In genomic region chr12:132686831-132687210, GRCh38 we compare ENCODE assay signal across 8 cellular contexts. TPM values are rescaled to one million over a fixed set of nuclear protein-coding genes. Genes with fewer than 3 reads are reported as not detected.
DNase-seq lines count a peak whose midpoint lies in the region; ATAC-seq and TF ChIP-seq lines count a peak whose summit lies in the region.

No MANE protein-coding gene starts in this region.

- no peaks in the 10 kb centered on the region for H3K36me3 ChIP-seq in right atrium auricular region

- H3K9me3 Mint-ChIP-seq in activated B cell treated with CpG ODN at 0.5 μM for 24 hours = no peaks in the 10 kb centered on the region
- H3K9me3 Mint-ChIP-seq in stimulated activated memory B cell treated with anti-CD40 and anti-IgM and Interleukin-4, amounts not matched to agents 10 μg/mL and 1 μg/mL and 100 μg/mL, for 72 hours = no peaks in the 10 kb centered on the region

- H3K27me3 ChIP-seq in right atrium auricular region = no peaks in the 10 kb centered on the region

- H3K27me3 Mint-ChIP-seq in activated B cell treated with CpG ODN at 0.5 μM for 24 hours = no peaks in the 10 kb centered on the region
- H3K27me3 Mint-ChIP-seq in stimulated activated memory B cell treated with anti-CD40 and anti-IgM and Interleukin-4, amounts not matched to agents 10 μg/mL and 1 μg/mL and 100 μg/mL, for 72 hours = no peaks in the 10 kb centered on the region

- peak; percentile 33 for ATAC-seq in GM18519 (IDR thresholded peaks at IDR 0.05; ENCODE audit: low FRiP score, unreplicated experiment)
- ATAC-seq in HG03066 (IDR thresholded peaks at IDR 0.05; ENCODE audit: low read depth, unreplicated experiment) = peak; percentile 18
- ATAC-seq in activated B cell treated with CpG ODN at 0.5 μM for 24 hours (ENCODE audit: low read depth) = peak; percentile 47
- ATAC-seq in stimulated activated memory B cell treated with anti-CD40 and anti-IgM and Interleukin-4, amounts not matched to agents 10 μg/mL and 1 μg/mL and 100 μg/mL, for 72 hours = peak; percentile 76
- no peak for ATAC-seq in HG02981 (IDR thresholded peaks at IDR 0.05; ENCODE audit: unreplicated experiment)

- H3K27ac Mint-ChIP-seq in activated B cell treated with CpG ODN at 0.5 μM for 24 hours = no peak overlapping the region
- H3K27ac Mint-ChIP-seq in stimulated activated memory B cell treated with anti-CD40 and anti-IgM and Interleukin-4, amounts not matched to agents 10 μg/mL and 1 μg/mL and 100 μg/mL, for 72 hours = peak overlapping the region; percentile 73

- H3K4me3 ChIP-seq in right atrium auricular region = peak overlapping the region; percentile 71 to 74

- TF ChIP-seq CTCF in 22Rv1 (IDR thresholded peaks at IDR 0.05) (no peak), activated B cell treated with CpG ODN at 0.5 μM for 24 hours (IDR thresholded peaks at IDR 0.05) (no peak), right atrium auricular region (IDR thresholded peaks at IDR 0.05) (no peak)

- POLR2A ChIA-PET in activated B cell treated with CpG ODN at 0.5 μM for 24 hours (lab: Charles Lee) = interaction anchor here (0.6 kb wide), 1 partner anchor 210 kb away, joined by 3 read pairs; no protein-coding TSS in a partner anchor

- peaks cover 0 to 15% of the 10 kb centered on the region in 2 donors for H3K4me1 ChIP-seq in right atrium auricular region

- H3K9me3 ChIP-seq in right atrium auricular region = no peaks in the 10 kb centered on the region

- peaks cover 16% of the 10 kb centered on the region for H3K4me1 Mint-ChIP-seq in activated B cell treated with CpG ODN at 0.5 μM for 24 hours
- H3K4me1 Mint-ChIP-seq in stimulated activated memory B cell treated with anti-CD40 and anti-IgM and Interleukin-4, amounts not matched to agents 10 μg/mL and 1 μg/mL and 100 μg/mL, for 72 hours = peaks cover 17% of the 10 kb centered on the region

- CTCF ChIA-PET in activated B cell treated with CpG ODN at 0.5 μM for 24 hours (lab: Charles Lee) = no interaction called here

- H3K36me3 Mint-ChIP-seq in activated B cell treated with CpG ODN at 0.5 μM for 24 hours (ENCODE audit: low read depth) = no peaks in the 10 kb centered on the region
- H3K36me3 Mint-ChIP-seq in stimulated activated memory B cell treated with anti-CD40 and anti-IgM and Interleukin-4, amounts not matched to agents 10 μg/mL and 1 μg/mL and 100 μg/mL, for 72 hours = no peaks in the 10 kb centered on the region

- intact Hi-C loops in activated B cell treated with CpG ODN at 0.5 μM for 24 hours (cut with micrococcal nuclease) = loop anchor here (1.0 to 2.0 kb wide), 7 partner anchors 23 to 350 kb away; partner anchors contain the start of genes ANKLE2, PGAM5 and ZNF84

- DNase-seq in activated B cell treated with CpG ODN at 0.5 μM for 24 hours (no peak), right atrium auricular region (ENCODE audit: low spot score) (no peak), NCI-H2107 (lab: John Stamatoyannopoulos, UW) (no peak)

- peak overlapping the region; percentile 83 for H3K4me3 Mint-ChIP-seq in activated B cell treated with CpG ODN at 0.5 μM for 24 hours
- peak overlapping the region; percentile 83 for H3K4me3 Mint-ChIP-seq in stimulated activated memory B cell treated with anti-CD40 and anti-IgM and Interleukin-4, amounts not matched to agents 10 μg/mL and 1 μg/mL and 100 μg/mL, for 72 hours

- H3K27ac ChIP-seq in 22Rv1 (peak overlapping the region; percentile 94), right atrium auricular region (peak overlapping the region; percentile 32 to 66)

RNA-seq across cellular contexts. Expression of gene POLE, which starts 0.3 kb away (rescaled TPM):
- total RNA-seq in activated B cell treated with CpG ODN at 0.5 μM for 24 hours (51.1 and 64.3 TPM in 2 replicates), right atrium auricular region (10 to 100 TPM; 10.2 to 13.9 TPM)

RNA-seq across cellular contexts. Expression of gene PXMP2, which starts 0.6 kb away (rescaled TPM):
- total RNA-seq in activated B cell treated with CpG ODN at 0.5 μM for 24 hours (5.3 and 7.7 TPM in 2 replicates), right atrium auricular region (10 to 100 TPM; 43.0 to 65.7 TPM)

RNA-seq across cellular contexts. Expression of gene PGAM5, which starts 23.8 kb away (rescaled TPM):
- total RNA-seq in activated B cell treated with CpG ODN at 0.5 μM for 24 hours = 44.0 and 48.7 TPM in 2 replicates
- 10 to 100 TPM; 12.8 to 20.0 TPM for total RNA-seq in right atrium auricular region
